ENCODE assay signal across 8 cellular contexts in the genomic region with DNA sequence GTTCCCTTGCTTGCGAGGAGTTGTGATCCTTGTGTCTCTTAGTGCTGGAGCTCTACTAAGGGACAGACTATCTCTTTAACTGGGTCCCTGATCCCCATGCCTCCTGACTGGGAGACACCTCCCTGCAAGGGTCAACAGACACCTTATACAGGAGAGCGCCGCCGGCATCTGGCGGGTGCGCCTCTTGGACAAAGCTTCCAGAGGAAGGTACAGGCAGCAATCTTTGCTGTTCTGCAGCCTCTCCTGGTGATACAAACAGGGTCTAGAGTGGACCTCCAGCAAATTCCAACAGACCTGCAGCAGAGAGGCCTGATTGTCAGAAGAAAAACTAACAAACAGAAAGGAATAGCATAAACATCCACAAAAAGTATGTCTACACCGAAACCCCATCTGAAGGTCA.
"Had no signal": no experiment of that assay in that cellular context is flagged by ENCODE, and none has a peak within 500 bp of the region (broad histone marks: within the 10 kb centered on the region; RNA-seq: fewer than 3 reads in every experiment).

No MANE protein-coding gene starts in this region.

- DNase-seq: GM23248, GOT3, H7, H9, HCEC 1CT, HFFc6 had no signal

- ATAC-seq: GM23338, HCT116 had no signal
